Comparison of ENCODE assay signal across 9 cellular contexts in genomic region chr1:226663327-226663704, GRCh38.
DNase-seq lines count a peak whose midpoint lies in the region; ATAC-seq, FAIRE-seq and TF ChIP-seq lines count a peak whose summit lies in the region.
"Had no signal": no experiment of that assay in that cellular context is flagged by ENCODE, and none has a peak within 500 bp of the region (broad histone marks: within the 10 kb centered on the region; RNA-seq: fewer than 3 reads in every experiment).

No MANE protein-coding gene starts in this region.

- no peaks in the 10 kb centered on the region for H3K9me3 Mint-ChIP-seq in stimulated activated naive CD8-positive, alpha-beta T cell treated with anti-CD3 and anti-CD28 coated beads, Interleukin-15, Interleukin-2, amounts not matched to agents 100 ng/mL and 50 ng/mL, for 24 hours
- no peaks in the 10 kb centered on the region for H3K9me3 Mint-ChIP-seq in MCF 10A (ENCODE audit: unreplicated experiment)
- H3K9me3 Mint-ChIP-seq in naive thymus-derived CD8-positive, alpha-beta T cell, result no peaks in the 10 kb centered on the region

- intact Hi-C loops in MCF 10A (cut with micrococcal nuclease), result loop anchor here (2.0 kb wide), 2 partner anchors 29 to 75 kb away; partner anchors contain the start of gene ITPKB

- DNase-seq in stimulated activated naive CD8-positive, alpha-beta T cell treated with anti-CD3 and anti-CD28 coated beads, Interleukin-15, Interleukin-2, amounts not matched to agents 100 U/mL and 50 U/mL, for 24 hours, result no peak
- DNase-seq in MCF 10A (ENCODE audit: unreplicated experiment), result no peak
- no peak for DNase-seq in naive thymus-derived CD8-positive, alpha-beta T cell
- no peak for DNase-seq in ureter (ENCODE audit: low spot score)
- no peak for DNase-seq in RCC 7860 (ENCODE audit: low spot score)
- DNase-seq in NCI-H526 treated with DMSO at 0.1 percent for 48 hours (lab: John Stamatoyannopoulos, UW), result no peak
- DNase-seq in Ammon's horn (ENCODE audit: low spot score), result no peak

- no peaks in the 10 kb centered on the region for H3K27me3 Mint-ChIP-seq in stimulated activated naive CD8-positive, alpha-beta T cell treated with anti-CD3 and anti-CD28 coated beads, Interleukin-15, Interleukin-2, amounts not matched to agents 100 ng/mL and 50 ng/mL, for 24 hours
- H3K27me3 Mint-ChIP-seq in MCF 10A (ENCODE audit: insufficient read depth, unreplicated experiment), result no peaks in the 10 kb centered on the region
- no peaks in the 10 kb centered on the region for H3K27me3 Mint-ChIP-seq in naive thymus-derived CD8-positive, alpha-beta T cell

- POLR2A ChIA-PET in MCF 10A (lab: Yijun Ruan, JAX), result interaction anchor here (0.8 to 4.3 kb wide), 26 partner anchors 9 to 276 kb away, joined by 3 to 47 read pairs (median 5); partner anchors contain the start of gene ITPKB
- POLR2A ChIA-PET in naive thymus-derived CD8-positive, alpha-beta T cell (lab: Charles Lee), result interaction anchor here (1.5 to 33.5 kb wide), 4 partner anchors 10 to 68 kb away, joined by 3 to 613 read pairs (median 311); no protein-coding TSS in a partner anchor

- peak overlapping the region; percentile 87 for H3K27ac Mint-ChIP-seq in stimulated activated naive CD8-positive, alpha-beta T cell treated with anti-CD3 and anti-CD28 coated beads, Interleukin-15, Interleukin-2, amounts not matched to agents 100 ng/mL and 50 ng/mL, for 24 hours
- peak overlapping the region; percentile 96 for H3K27ac Mint-ChIP-seq in MCF 10A (ENCODE audit: low read depth, unreplicated experiment)
- H3K27ac Mint-ChIP-seq in naive thymus-derived CD8-positive, alpha-beta T cell, result peak overlapping the region in 1 of 10 donors; percentile 97

- no peak for FAIRE-seq in RCC 7860 (lab: Jason Lieb, UNC)
- FAIRE-seq: frontal cortex had no signal

- no TSS peak for BruUV-seq in MCF 10A (replicated peaks; lab: Mats Ljungman, UMichigan)

- H3K4me3 Mint-ChIP-seq in stimulated activated naive CD8-positive, alpha-beta T cell treated with anti-CD3 and anti-CD28 coated beads, Interleukin-15, Interleukin-2, amounts not matched to agents 100 ng/mL and 50 ng/mL, for 24 hours, result peak overlapping the region; percentile 57
- H3K4me3 Mint-ChIP-seq in MCF 10A (ENCODE audit: unreplicated experiment), result peak overlapping the region; percentile 65
- H3K4me3 Mint-ChIP-seq in naive thymus-derived CD8-positive, alpha-beta T cell, result peak overlapping the region in 9 of 10 donors; percentile 54 to 91 (median 81)

- CTCF ChIA-PET in MCF 10A (lab: Yijun Ruan, JAX), result interaction anchor here (0.7 to 7.4 kb wide), 10 partner anchors 9 to 1429 kb away, joined by 3 to 57 read pairs (median 4); no protein-coding TSS in a partner anchor

- peaks cover 36% of the 10 kb centered on the region for H3K36me3 Mint-ChIP-seq in stimulated activated naive CD8-positive, alpha-beta T cell treated with anti-CD3 and anti-CD28 coated beads, Interleukin-15, Interleukin-2, amounts not matched to agents 100 ng/mL and 50 ng/mL, for 24 hours (ENCODE audit: low read depth)
- H3K36me3 Mint-ChIP-seq in MCF 10A (ENCODE audit: insufficient read depth, unreplicated experiment), result no peaks in the 10 kb centered on the region
- peaks cover 0 to 40% (median 3%) of the 10 kb centered on the region in 3 donors for H3K36me3 Mint-ChIP-seq in naive thymus-derived CD8-positive, alpha-beta T cell

- TF ChIP-seq CTCF in MCF 10A (IDR thresholded peaks at IDR 0.05; ENCODE audit: unreplicated experiment), result no peak

- peaks cover 95% of the 10 kb centered on the region for H3K4me1 Mint-ChIP-seq in stimulated activated naive CD8-positive, alpha-beta T cell treated with anti-CD3 and anti-CD28 coated beads, Interleukin-15, Interleukin-2, amounts not matched to agents 100 ng/mL and 50 ng/mL, for 24 hours (ENCODE audit: low read depth)
- peaks cover 28% of the 10 kb centered on the region for H3K4me1 Mint-ChIP-seq in MCF 10A (ENCODE audit: insufficient read depth, unreplicated experiment)
- peaks cover 0 to 56% (median 0%) of the 10 kb centered on the region in 4 donors for H3K4me1 Mint-ChIP-seq in naive thymus-derived CD8-positive, alpha-beta T cell

- ATAC-seq in stimulated activated naive CD8-positive, alpha-beta T cell treated with anti-CD3 and anti-CD28 coated beads, Interleukin-15, Interleukin-2, amounts not matched to agents 100 U/mL and 50 U/mL, for 24 hours, result no peak
- no peak for ATAC-seq in naive thymus-derived CD8-positive, alpha-beta T cell
